ENCODE assay signal across 32 cellular contexts in the genomic region with DNA sequence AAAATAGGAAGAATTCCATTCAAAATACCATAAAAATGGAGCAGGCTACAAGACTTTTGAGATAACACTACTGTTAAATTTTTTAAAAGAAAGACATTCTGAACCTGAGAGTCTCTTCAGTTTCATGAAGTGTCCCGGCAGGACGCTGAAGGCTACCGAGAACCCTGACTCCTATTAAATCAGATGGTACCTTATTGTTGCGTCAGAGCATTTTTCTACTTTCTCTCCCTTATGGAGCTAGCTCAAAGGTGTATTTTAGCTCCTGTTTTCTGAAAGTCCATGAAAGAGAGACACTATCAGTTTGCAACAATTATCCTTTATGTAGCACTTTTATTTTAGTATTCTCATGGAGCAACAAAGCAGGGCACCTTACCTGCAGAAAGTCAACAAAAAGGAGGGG.
"Had no signal": no experiment of that assay in that cellular context is flagged by ENCODE, and none has a peak within 500 bp of the region (broad histone marks: within the 10 kb centered on the region; RNA-seq: fewer than 3 reads in every experiment).

No MANE protein-coding gene starts in this region.

- H3K36me3 Mint-ChIP-seq: naive thymus-derived CD4-positive, alpha-beta T cell; natural killer cell; stimulated activated memory B cell treated with anti-CD40 and anti-IgM and Interleukin-4, amounts not matched to agents 10 μg/mL and 1 μg/mL and 100 μg/mL, for 72 hours had no signal

- H3K27me3 ChIP-seq: neural progenitor cell, ovary, spleen, suprapubic skin, testis, tibial artery, transverse colon, upper lobe of left lung, vagina had no signal

- H2AFZ ChIP-seq: neural progenitor cell, parathyroid adenoma had no signal

- H3K36me3 ChIP-seq: neural progenitor cell, ovary, spleen, suprapubic skin, tibial artery, transverse colon, upper lobe of left lung, vagina had no signal

- H3K4me3 Mint-ChIP-seq: naive thymus-derived CD4-positive, alpha-beta T cell; natural killer cell; nephron; neural progenitor cell; stimulated activated memory B cell treated with anti-CD40 and anti-IgM and Interleukin-4, amounts not matched to agents 10 μg/mL and 1 μg/mL and 100 μg/mL, for 72 hours; stimulated activated naive CD8-positive, alpha-beta T cell treated with anti-CD3 and anti-CD28 coated beads, Interleukin-15, amount 100 ng/mL, for 72 hours had no signal

- H3K27ac ChIP-seq: neural progenitor cell, ovary, parathyroid adenoma, psoas muscle, skin epidermis, spleen, suprapubic skin, testis, tibial artery, transverse colon, upper lobe of left lung, vagina had no signal

- H3K4me3 ChIP-seq: neural progenitor cell, ovary, psoas muscle, skin epidermis, smooth muscle cell, spleen, suprapubic skin, testis, tibial artery, transverse colon, upper lobe of left lung, vagina had no signal

- H3K4me1 Mint-ChIP-seq: naive thymus-derived CD4-positive, alpha-beta T cell; natural killer cell; nephron; stimulated activated memory B cell treated with anti-CD40 and anti-IgM and Interleukin-4, amounts not matched to agents 10 μg/mL and 1 μg/mL and 100 μg/mL, for 72 hours; stimulated activated naive CD8-positive, alpha-beta T cell treated with anti-CD3 and anti-CD28 coated beads, Interleukin-15, amount 100 ng/mL, for 72 hours had no signal

- H3K79me2 ChIP-seq: parathyroid adenoma had no signal

- H3K27me3 Mint-ChIP-seq: progenitor cell of endocrine pancreas had no signal

- H3K4me1 ChIP-seq: parathyroid adenoma, psoas muscle, spleen, suprapubic skin, testis, tibial artery, transverse colon, upper lobe of left lung, vagina had no signal

- FAIRE-seq: urothelium cell line had no signal

- DNase-seq: naive thymus-derived CD4-positive, alpha-beta T cell; natural killer cell; occipital lobe; ovary; posterior cingulate gyrus; psoas muscle; right cardiac atrium; spleen; stimulated activated CD4-positive, alpha-beta T cell treated with anti-CD3 and anti-CD28 coated beads, Interleukin-12 subunit alpha, Interleukin-12 subunit beta, amount 100 ng/mL, for 4 hours; stimulated activated CD4-positive, alpha-beta T cell treated with anti-CD3 and anti-CD28 coated beads, Interleukin-1b, Interleukin-23, amount 100 ng/mL, for 48 hours; stimulated activated CD4-positive, alpha-beta T cell treated with anti-CD3 and anti-CD28 coated beads, Interleukin-4, amount 100 ng/mL, for 1 hour; stimulated activated CD4-positive, alpha-beta T cell treated with anti-CD3 and anti-CD28 coated beads, Interleukin-4, amount 100 ng/mL, for 4 hours; stimulated activated CD8-positive, alpha-beta memory T cell treated with anti-CD3 and anti-CD28 coated beads, Interleukin-4, amount 100 ng/mL, for 48 hours; stimulated activated naive CD4-positive, alpha-beta T cell; stimulated activated naive CD8-positive, alpha-beta T cell treated with anti-CD3 and anti-CD28 coated beads, Interleukin-15, amount 100 ng/mL, for 72 hours; stimulated activated naive CD8-positive, alpha-beta T cell treated with anti-CD3 and anti-CD28 coated beads, Interleukin-15, Interleukin-2, amounts not matched to agents 100 U/mL and 50 U/mL, for 24 hours; substantia nigra; testis; tibial artery; transverse colon; upper lobe of left lung had no signal

- H3K9ac ChIP-seq: neural progenitor cell, parathyroid adenoma had no signal

- H3K9me3 ChIP-seq: ovary, testis, vagina had no signal

- ATAC-seq: naive thymus-derived CD4-positive, alpha-beta T cell; natural killer cell; psoas muscle; right cardiac atrium; sciatic nerve; stimulated activated memory B cell treated with anti-CD40 and anti-IgM and Interleukin-4, amounts not matched to agents 10 μg/mL and 1 μg/mL and 100 μg/mL, for 72 hours; stimulated activated naive CD8-positive, alpha-beta T cell treated with anti-CD3 and anti-CD28 coated beads, Interleukin-15, amount 100 ng/mL, for 72 hours; stimulated activated naive CD8-positive, alpha-beta T cell treated with anti-CD3 and anti-CD28 coated beads, Interleukin-15, Interleukin-2, amounts not matched to agents 100 U/mL and 50 U/mL, for 24 hours had no signal

- H3K4me2 ChIP-seq: neural progenitor cell, smooth muscle cell had no signal

- H3K27ac Mint-ChIP-seq: naive thymus-derived CD4-positive, alpha-beta T cell; natural killer cell; nephron; neural progenitor cell; progenitor cell of endocrine pancreas; stimulated activated memory B cell treated with anti-CD40 and anti-IgM and Interleukin-4, amounts not matched to agents 10 μg/mL and 1 μg/mL and 100 μg/mL, for 72 hours; stimulated activated naive CD8-positive, alpha-beta T cell treated with anti-CD3 and anti-CD28 coated beads, Interleukin-15, amount 100 ng/mL, for 72 hours had no signal
